Comparison of ENCODE assay signal across 8 cellular contexts in the genomic region with DNA sequence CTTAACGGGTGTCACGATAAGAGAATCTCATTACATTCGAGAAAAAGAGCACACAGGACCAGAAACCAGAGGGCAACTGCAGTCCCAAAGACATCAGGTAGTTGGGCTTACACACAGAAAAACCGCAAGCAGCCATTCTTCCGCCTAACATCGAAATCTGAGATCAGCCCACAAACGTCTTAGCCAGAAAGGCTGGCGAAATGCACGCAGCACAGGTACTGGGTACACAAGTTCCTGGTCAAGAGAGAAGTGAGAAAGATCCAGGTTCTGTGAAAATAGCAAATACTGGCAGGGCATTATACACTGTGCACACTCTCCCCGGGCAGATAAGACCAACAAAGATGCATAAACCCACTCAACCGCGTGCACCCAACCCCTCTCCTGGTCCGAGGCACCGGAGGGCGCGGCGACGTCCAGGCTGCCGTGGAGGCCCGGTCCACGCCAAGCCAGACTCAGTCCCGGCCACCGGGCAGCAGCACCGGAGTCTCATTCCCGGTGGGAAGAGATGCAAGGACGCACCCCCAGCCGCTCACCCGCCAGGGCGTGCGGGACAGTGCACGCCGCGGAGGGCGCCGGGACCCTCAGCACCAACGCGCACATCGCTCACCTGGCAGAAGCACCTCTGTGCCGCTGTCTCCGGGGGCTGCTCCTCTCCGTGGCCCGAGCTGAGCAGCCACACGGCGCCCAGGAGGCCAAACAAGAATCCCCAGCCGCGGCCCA. TPM values are rescaled to one million over a fixed set of nuclear protein-coding genes. Genes with fewer than 3 reads are reported as not detected.
DNase-seq lines count a peak whose midpoint lies in the region; ATAC-seq, FAIRE-seq and TF ChIP-seq lines count a peak whose summit lies in the region.

No MANE protein-coding gene starts in this region.

- peaks cover 29% of the 10 kb centered on the region for H4K20me1 ChIP-seq in HepG2 (ENCODE audit: insufficient read depth, low read length)

- BruUV-seq in HepG2 (replicated peaks; lab: Mats Ljungman, UMichigan), result no TSS peak

- H3K4me2 ChIP-seq in HepG2 (ENCODE audit: low read depth, low read length), result peak overlapping the region; percentile 60

- peak overlapping the region; percentile 96 for H3K4me3 ChIP-seq in WI38 (ENCODE audit: low read depth, low read length)
- H3K4me3 ChIP-seq in HepG2 (replicated peaks in 1 of 3; ENCODE audit: insufficient read depth in 1 of 3, low read depth in 2 of 3, low read length in 3 of 3), result peak overlapping the region; percentile 75 to 90 (median 86)

- H3K36me3 ChIP-seq in HepG2 (replicated peaks in 1 of 2; ENCODE audit: control insufficient read depth in 1 of 2, insufficient read depth in 2 of 2, low read length in 2 of 2), result no peaks in the 10 kb centered on the region

- DNase-seq in NCI-H187 (lab: John Stamatoyannopoulos, UW) (peak; percentile 5 to 49), NCI-H187 treated with DMSO at 0.1 percent for 48 hours (lab: John Stamatoyannopoulos, UW) (no peak), NCI-H146 (lab: John Stamatoyannopoulos, UW) (peak; percentile 53), cerebellum (ENCODE audit: low spot score) (peak; percentile 32), HepG2 (ENCODE audit: low spot score) (peak; percentile 25)
- DNase-seq in stimulated activated CD4-positive, alpha-beta T cell treated with anti-CD3 and anti-CD28 coated beads, Interleukin-4, amount 100 ng/mL, for 48 hours (ENCODE audit: low read depth in 2 of 2), result peak; percentile 23 to 49

- in situ Hi-C loops in HepG2 (cut with HindIII; ENCODE audit: extremely low pct_ligation_motif_present, low pct_unique_long_range_greater_than_20kb), result no loop called here

- H3K9ac ChIP-seq in HepG2 (ENCODE audit: insufficient read depth, low read depth, low read length), result peak overlapping the region; percentile 82

- H2AFZ ChIP-seq in HepG2 (ENCODE audit: low read length), result no peak overlapping the region

- FAIRE-seq in HepG2 (lab: Jason Lieb, UNC), result no peak

- CTCF ChIA-PET in HepG2 (lab: Yijun Ruan, JAX; ENCODE audit: low intra/inter-chr PET ratio, low total read pairs), result no interaction called here

- TF ChIP-seq EP300 in HepG2 (IDR thresholded peaks at IDR 0.05; ENCODE audit: low read depth in 2 of 2, low read length in 2 of 2), result no peak
- 0 out of 2 replicates have a peak, but pooled peaks have one; percentile 21 for TF ChIP-seq EP300 in HepG2 (CRISPR knock-in tag; IDR thresholded peaks at IDR 0.05; ENCODE audit: borderline replicate concordance)

- intact Hi-C loops in HepG2 (cut with micrococcal nuclease; ENCODE audit: unreplicated experiment), result no loop called here

- 0% methylated on average over 21 of the region's 46 CpGs for WGBS in HepG2 (ENCODE audit: low lambda C conversion rate)

- H3K9me3 ChIP-seq in HepG2 (ENCODE audit: low read length), result no peaks in the 10 kb centered on the region

- peaks cover 52% of the 10 kb centered on the region for H3K79me2 ChIP-seq in HepG2 (ENCODE audit: insufficient read depth, low read length)

- POLR2A ChIA-PET in HepG2 (lab: Yijun Ruan, JAX), result interaction anchor here (0.9 to 2.9 kb wide), 8 partner anchors 8 to 142 kb away, joined by 3 to 8 read pairs (median 6); partner anchors contain the start of genes GNPNAT1, GPR137C, PSMC6 and STYX

- ATAC-seq in HG02763 (IDR thresholded peaks at IDR 0.05; ENCODE audit: unreplicated experiment) (peak; percentile 51), HepG2 (peak; percentile 68)

- H3K27me3 ChIP-seq in HepG2 (ENCODE audit: control insufficient read depth in 1 of 2, insufficient read depth in 2 of 2, low read length in 2 of 2), result no peaks in the 10 kb centered on the region; a peak in 1 of 5 replicates

- no peak for TF ChIP-seq POLR2A in HepG2 (IDR thresholded peaks at IDR 0.05; ENCODE audit: insufficient read depth in 1 of 2, low read depth in 2 of 2, low read length in 2 of 2)

- H3K27ac ChIP-seq in HepG2 (ENCODE audit: extremely low read length, insufficient read depth, low read length), result peak overlapping the region; percentile 80

- TF ChIP-seq CTCF in WI38 (IDR thresholded peaks at IDR 0.05; ENCODE audit: low read depth, low read length), result no peak
- no peak for TF ChIP-seq CTCF in HepG2 (CRISPR knock-in tag; IDR thresholded peaks at IDR 0.05)

- TF ChIP-seq RAD21 in HepG2 (CRISPR knock-in tag; IDR thresholded peaks at IDR 0.05), result no peak

- H3K4me1 ChIP-seq in HepG2 (ENCODE audit: insufficient read depth, low read length), result peaks cover 77% of the 10 kb centered on the region

RNA-seq across cellular contexts. Expression of gene ERO1A, which starts 0.4 kb away (rescaled TPM):
- total RNA-seq in cerebellum, result 37.1 TPM
- 39.5 and 60.3 TPM in 2 replicates for total RNA-seq in HepG2 (2016; rRNA removed; fragmentation: Illumina TruSeq; extraction: Trizol)
- 11.0 and 16.4 TPM in 2 replicates for total RNA-seq in HepG2 (2016; cell fraction: cytosol; rRNA removed; fragmentation: Illumina TruSeq; extraction: Trizol; ENCODE audit: low read depth)
- total RNA-seq in HepG2 (2016; cell fraction: insoluble cytoplasmic fraction; rRNA removed; fragmentation: Illumina TruSeq; extraction: Trizol), result 39.4 and 62.3 TPM in 2 replicates
- 36.2 and 41.2 TPM in 2 replicates for total RNA-seq in HepG2 (2016; cell fraction: membrane; rRNA removed; fragmentation: Illumina TruSeq; extraction: Trizol)
- total RNA-seq in HepG2 (2016; cell fraction: nucleus; rRNA removed; fragmentation: Illumina TruSeq; extraction: Trizol), result 68.5 and 75.0 TPM in 2 replicates
- 110 and 137 TPM in 2 replicates for polyA plus RNA-seq in HepG2 (2011; rRNA removed)
- 61.7 and 85.2 TPM in 2 replicates for polyA plus RNA-seq in HepG2 (2011; cell fraction: cytosol; rRNA removed)
- polyA plus RNA-seq in HepG2 (2011; cell fraction: nucleus; rRNA removed), result 36.3 and 40.5 TPM in 2 replicates
- polyA plus RNA-seq in HepG2 (2012), result 77.7 and 120 TPM in 2 replicates
- polyA plus RNA-seq in HepG2 (2016; cell fraction: cytosol; fragmentation: Illumina TruSeq; extraction: Trizol; ENCODE audit: low read depth), result 10.9 and 16.5 TPM in 2 replicates
- polyA plus RNA-seq in HepG2 (2016; cell fraction: insoluble cytoplasmic fraction; fragmentation: Illumina TruSeq; extraction: Trizol; ENCODE audit: low read depth), result 34.8 and 35.0 TPM in 2 replicates
- polyA plus RNA-seq in HepG2 (2016; cell fraction: membrane; fragmentation: Illumina TruSeq; extraction: Trizol; ENCODE audit: low read depth), result 19.1 and 21.8 TPM in 2 replicates
- 70.3 and 77.8 TPM in 2 replicates for polyA plus RNA-seq in HepG2 (2016; cell fraction: nucleus; fragmentation: Illumina TruSeq; extraction: Trizol; ENCODE audit: insufficient read depth, low read depth)
- 16.0 and 42.3 TPM in 2 replicates for polyA minus RNA-seq in HepG2 (2011; rRNA and poly(A)+ RNA removed; ENCODE audit: low replicate concordance)
- 97.0 and 156 TPM in 2 replicates for polyA minus RNA-seq in HepG2 (2011; cell fraction: cytosol; rRNA and poly(A)+ RNA removed)
- 90.4 and 99.5 TPM in 2 replicates for polyA minus RNA-seq in HepG2 (2011; cell fraction: nucleus; rRNA and poly(A)+ RNA removed)

RNA-seq across cellular contexts. Expression of gene PSMC6, which starts 12.1 kb away (rescaled TPM):
- 95.9 TPM for total RNA-seq in cerebellum
- total RNA-seq in HepG2 (2016; rRNA removed; fragmentation: Illumina TruSeq; extraction: Trizol), result 210 and 318 TPM in 2 replicates
- total RNA-seq in HepG2 (2016; cell fraction: cytosol; rRNA removed; fragmentation: Illumina TruSeq; extraction: Trizol; ENCODE audit: low read depth), result 30.8 and 32.7 TPM in 2 replicates
- 209 and 319 TPM in 2 replicates for total RNA-seq in HepG2 (2016; cell fraction: insoluble cytoplasmic fraction; rRNA removed; fragmentation: Illumina TruSeq; extraction: Trizol)
- total RNA-seq in HepG2 (2016; cell fraction: membrane; rRNA removed; fragmentation: Illumina TruSeq; extraction: Trizol), result 43.6 and 56.6 TPM in 2 replicates
- 147 and 149 TPM in 2 replicates for total RNA-seq in HepG2 (2016; cell fraction: nucleus; rRNA removed; fragmentation: Illumina TruSeq; extraction: Trizol)
- 67.6 and 90.0 TPM in 2 replicates for polyA plus RNA-seq in HepG2 (2011; rRNA removed)
- polyA plus RNA-seq in HepG2 (2011; cell fraction: cytosol; rRNA removed), result 24.7 and 40.4 TPM in 2 replicates
- polyA plus RNA-seq in HepG2 (2011; cell fraction: nucleus; rRNA removed), result 53.1 and 74.3 TPM in 2 replicates
- 74.5 and 94.0 TPM in 2 replicates for polyA plus RNA-seq in HepG2 (2012)
- 13.4 and 15.5 TPM in 2 replicates for polyA plus RNA-seq in HepG2 (2016; cell fraction: cytosol; fragmentation: Illumina TruSeq; extraction: Trizol; ENCODE audit: low read depth)
- 268 and 281 TPM in 2 replicates for polyA plus RNA-seq in HepG2 (2016; cell fraction: insoluble cytoplasmic fraction; fragmentation: Illumina TruSeq; extraction: Trizol; ENCODE audit: low read depth)
- 23.4 and 27.8 TPM in 2 replicates for polyA plus RNA-seq in HepG2 (2016; cell fraction: membrane; fragmentation: Illumina TruSeq; extraction: Trizol; ENCODE audit: low read depth)
- 186 and 191 TPM in 2 replicates for polyA plus RNA-seq in HepG2 (2016; cell fraction: nucleus; fragmentation: Illumina TruSeq; extraction: Trizol; ENCODE audit: insufficient read depth, low read depth)
- 23.9 and 42.3 TPM in 2 replicates for polyA minus RNA-seq in HepG2 (2011; rRNA and poly(A)+ RNA removed; ENCODE audit: low replicate concordance)
- 40.4 and 47.9 TPM in 2 replicates for polyA minus RNA-seq in HepG2 (2011; cell fraction: cytosol; rRNA and poly(A)+ RNA removed)
- 156 and 191 TPM in 2 replicates for polyA minus RNA-seq in HepG2 (2011; cell fraction: nucleus; rRNA and poly(A)+ RNA removed)

RNA-seq across cellular contexts. Expression of gene STYX, which starts 35.0 kb away (rescaled TPM):
- total RNA-seq in cerebellum, result 22.2 TPM
- 10.9 and 15.6 TPM in 2 replicates for total RNA-seq in HepG2 (2016; rRNA removed; fragmentation: Illumina TruSeq; extraction: Trizol)
- total RNA-seq in HepG2 (2016; cell fraction: cytosol; rRNA removed; fragmentation: Illumina TruSeq; extraction: Trizol; ENCODE audit: low read depth), result 4.5 and 5.0 TPM in 2 replicates
- total RNA-seq in HepG2 (2016; cell fraction: insoluble cytoplasmic fraction; rRNA removed; fragmentation: Illumina TruSeq; extraction: Trizol), result 11.0 and 15.6 TPM in 2 replicates
- 14.1 and 14.7 TPM in 2 replicates for total RNA-seq in HepG2 (2016; cell fraction: membrane; rRNA removed; fragmentation: Illumina TruSeq; extraction: Trizol)
- total RNA-seq in HepG2 (2016; cell fraction: nucleus; rRNA removed; fragmentation: Illumina TruSeq; extraction: Trizol), result 10.3 and 11.2 TPM in 2 replicates
- 5.7 and 6.6 TPM in 2 replicates for polyA plus RNA-seq in HepG2 (2011; rRNA removed)
- polyA plus RNA-seq in HepG2 (2011; cell fraction: cytosol; rRNA removed), result 2.7 and 3.9 TPM in 2 replicates
- polyA plus RNA-seq in HepG2 (2011; cell fraction: nucleus; rRNA removed), result 2.7 and 3.5 TPM in 2 replicates
- 4.4 and 8.3 TPM in 2 replicates for polyA plus RNA-seq in HepG2 (2012)
- 5.1 and 6.7 TPM in 2 replicates for polyA plus RNA-seq in HepG2 (2016; cell fraction: cytosol; fragmentation: Illumina TruSeq; extraction: Trizol; ENCODE audit: low read depth)
- polyA plus RNA-seq in HepG2 (2016; cell fraction: insoluble cytoplasmic fraction; fragmentation: Illumina TruSeq; extraction: Trizol; ENCODE audit: low read depth), result 20.7 and 22.1 TPM in 2 replicates
- polyA plus RNA-seq in HepG2 (2016; cell fraction: membrane; fragmentation: Illumina TruSeq; extraction: Trizol; ENCODE audit: low read depth), result 11.1 and 11.8 TPM in 2 replicates
- polyA plus RNA-seq in HepG2 (2016; cell fraction: nucleus; fragmentation: Illumina TruSeq; extraction: Trizol; ENCODE audit: insufficient read depth, low read depth), result 17.8 and 19.4 TPM in 2 replicates
- 4.5 and 4.8 TPM in 2 replicates for polyA minus RNA-seq in HepG2 (2011; rRNA and poly(A)+ RNA removed; ENCODE audit: low replicate concordance)
- 5.7 and 5.8 TPM in 2 replicates for polyA minus RNA-seq in HepG2 (2011; cell fraction: cytosol; rRNA and poly(A)+ RNA removed)
- polyA minus RNA-seq in HepG2 (2011; cell fraction: nucleus; rRNA and poly(A)+ RNA removed), result 8.9 and 11.7 TPM in 2 replicates
